In the genomic region with DNA sequence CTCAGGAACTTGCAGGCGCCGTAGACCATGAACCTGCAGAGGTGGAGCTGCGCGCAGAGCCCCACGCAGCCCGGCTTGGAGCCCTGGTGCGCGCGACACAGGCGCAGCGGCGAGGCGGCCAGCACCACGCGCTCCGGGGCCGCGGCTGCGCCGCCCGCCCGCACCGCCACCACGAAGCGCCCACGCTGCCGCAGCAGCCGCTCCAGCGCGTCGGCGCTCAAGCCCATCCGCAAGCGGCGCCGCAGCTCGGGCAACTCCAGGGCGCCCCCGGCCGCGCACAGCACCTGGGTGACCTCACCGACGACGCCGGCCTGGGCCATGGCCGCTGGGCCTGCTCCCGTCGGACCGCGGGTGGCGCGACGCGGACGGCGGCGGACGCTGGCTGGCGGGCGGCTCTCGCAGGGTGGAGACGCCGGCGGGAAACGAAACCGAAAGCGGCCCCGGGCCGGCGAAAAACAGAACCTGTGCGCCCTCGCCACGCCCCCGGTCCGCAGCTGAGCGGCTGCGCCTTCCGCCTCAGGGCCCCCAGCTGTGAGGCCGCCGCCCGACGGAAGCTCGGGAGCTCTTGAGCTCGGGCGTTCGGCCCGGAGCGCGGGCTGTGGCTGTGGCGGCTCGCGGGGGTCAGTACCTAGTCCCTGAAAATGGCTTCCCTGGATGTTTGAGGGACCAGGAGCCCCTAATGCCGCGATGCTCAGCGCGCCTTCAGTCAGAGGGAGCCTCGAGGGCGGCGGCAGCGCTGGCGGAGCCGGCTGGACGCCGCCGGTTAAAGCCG, we compare ENCODE assay signal across 8 cellular contexts. TPM values are rescaled to one million over a fixed set of nuclear protein-coding genes. Genes with fewer than 3 reads are reported as not detected.
DNase-seq lines count a peak whose midpoint lies in the region; ATAC-seq and TF ChIP-seq lines count a peak whose summit lies in the region.

A gene with protein sequence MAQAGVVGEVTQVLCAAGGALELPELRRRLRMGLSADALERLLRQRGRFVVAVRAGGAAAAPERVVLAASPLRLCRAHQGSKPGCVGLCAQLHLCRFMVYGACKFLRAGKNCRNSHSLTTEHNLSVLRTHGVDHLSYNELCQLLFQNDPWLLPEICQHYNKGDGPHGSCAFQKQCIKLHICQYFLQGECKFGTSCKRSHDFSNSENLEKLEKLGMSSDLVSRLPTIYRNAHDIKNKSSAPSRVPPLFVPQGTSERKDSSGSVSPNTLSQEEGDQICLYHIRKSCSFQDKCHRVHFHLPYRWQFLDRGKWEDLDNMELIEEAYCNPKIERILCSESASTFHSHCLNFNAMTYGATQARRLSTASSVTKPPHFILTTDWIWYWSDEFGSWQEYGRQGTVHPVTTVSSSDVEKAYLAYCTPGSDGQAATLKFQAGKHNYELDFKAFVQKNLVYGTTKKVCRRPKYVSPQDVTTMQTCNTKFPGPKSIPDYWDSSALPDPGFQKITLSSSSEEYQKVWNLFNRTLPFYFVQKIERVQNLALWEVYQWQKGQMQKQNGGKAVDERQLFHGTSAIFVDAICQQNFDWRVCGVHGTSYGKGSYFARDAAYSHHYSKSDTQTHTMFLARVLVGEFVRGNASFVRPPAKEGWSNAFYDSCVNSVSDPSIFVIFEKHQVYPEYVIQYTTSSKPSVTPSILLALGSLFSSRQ (minus strand): TSS at position 424 of the 772 bp plus-strand sequence. CDS start 104 bp downstream, at position 320.

- peak within 1 kb of the TSS; percentile 70 for H3K4me3 ChIP-seq in GM23338
- H3K4me3 ChIP-seq in trophoblast cell (ENCODE audit: low read depth, low read length) = peak within 1 kb of the TSS; percentile 70
- peak within 1 kb of the TSS; percentile 61 to 86 (median 64) for H3K4me3 ChIP-seq in transverse colon

- H3K4me1 ChIP-seq in GM23338 (ENCODE audit: insufficient read depth) = peaks cover 8% of the 10 kb centered on the region; the same call in 1 of the 2 replicates
- peaks cover 2 to 3% of the 10 kb centered on the region in 2 experiments for H3K4me1 ChIP-seq in trophoblast cell (ENCODE audit: control insufficient read depth in 1 of 2, insufficient read depth in 2 of 2, low read length in 2 of 2)
- peaks cover 26 to 45% (median 38%) of the 10 kb centered on the region in 4 donors for H3K4me1 ChIP-seq in transverse colon

- peak within 1 kb of the TSS; percentile 48 for H4K91ac ChIP-seq in trophoblast cell (ENCODE audit: low read depth, low read length)

- ATAC-seq in GM23338 (peak; percentile 81), Right ventricle myocardium superior (ENCODE audit: poor library complexity) (peak; percentile 91)

- in situ Hi-C loops in transverse colon (cut with MboI; ENCODE audit: low pct_ligation_motif_present in 1 of 4, low pct_unique_long_range_greater_than_20kb in 1 of 4, low sequenced_read_pairs in 3 of 4) = loop anchor here in 1 of 4 donors (25.0 kb wide), 1 partner anchor 275 kb away; no protein-coding TSS in a partner anchor

- no peaks in the 10 kb centered on the region; the same call in 1 of the 2 replicates for H3K36me3 ChIP-seq in GM23338 (ENCODE audit: insufficient read depth)
- H3K36me3 ChIP-seq in trophoblast cell (ENCODE audit: control insufficient read depth in 1 of 2, insufficient read depth in 2 of 2, low read length in 2 of 2) = no peaks in the 10 kb centered on the region
- no peaks in the 10 kb centered on the region for H3K36me3 ChIP-seq in transverse colon

- H3K79me2 ChIP-seq in GM23338 (replicated peaks; ENCODE audit: insufficient read depth) (no peaks in the 10 kb centered on the region), trophoblast cell (ENCODE audit: control insufficient read depth, insufficient read depth, low read length, poor library complexity) (peaks cover 2% of the 10 kb centered on the region)

- H3K36me3 Mint-ChIP-seq in GM23338 (ENCODE audit: low read depth) = peaks cover 9% of the 10 kb centered on the region; the same call in 2 of the 3 replicates
- H3K36me3 Mint-ChIP-seq in activated naive CD8-positive, alpha-beta T cell = peaks cover 18% of the 10 kb centered on the region

- no peaks in the 10 kb centered on the region for H4K20me1 ChIP-seq in GM23338 (replicated peaks; ENCODE audit: insufficient read depth)

- peak within 1 kb of the TSS; percentile 94 for H3K4me2 ChIP-seq in GM23338
- H3K4me2 ChIP-seq in trophoblast cell (ENCODE audit: low read length) = peak within 1 kb of the TSS; percentile 94

- H2BK5ac ChIP-seq in trophoblast cell (ENCODE audit: low read depth, low read length, poor library complexity) = no peak within 1 kb of the TSS

- no peak within 1 kb of the TSS for H2BK12ac ChIP-seq in trophoblast cell (ENCODE audit: low read length)

- DNase-seq in EL (peak; percentile 85), GM23338 (ENCODE audit: low spot score) (peak; percentile 83), SKM-1 treated with dmso at 0.1 percent for 144 hours (lab: John Stamatoyannopoulos, UW; ENCODE audit: unreplicated experiment) (peak; percentile 81), Right ventricle myocardium superior (peak; percentile 96), trophoblast cell (peak; percentile 86 to 93), transverse colon (peak; percentile 94)

- peaks cover 3% of the 10 kb centered on the region for H3K9me3 ChIP-seq in trophoblast cell (ENCODE audit: insufficient read depth, low read depth, low read length)
- H3K9me3 ChIP-seq in transverse colon = peaks cover 9 to 19% of the 10 kb centered on the region in 2 donors

- intact Hi-C loops in Right ventricle myocardium superior (cut with DNase I) (loop anchor here (5.0 kb wide), 1 partner anchor 115 kb away; a partner anchor contains a TSS), transverse colon (cut with DNase I; ENCODE audit: low total_unique reads) (loop anchor here (5.0 kb wide), 1 partner anchor 265 kb away; no protein-coding TSS in a partner anchor)

- H3K27me3 ChIP-seq in GM23338 (ENCODE audit: insufficient read depth) (peaks cover 39% of the 10 kb centered on the region), trophoblast cell (ENCODE audit: insufficient read depth, low read length) (peaks cover 16% of the 10 kb centered on the region), transverse colon (no peaks in the 10 kb centered on the region)

- H3K4me1 Mint-ChIP-seq in GM23338 = peaks cover 5% of the 10 kb centered on the region; the same call in 2 of the 3 replicates
- peaks cover 39% of the 10 kb centered on the region for H3K4me1 Mint-ChIP-seq in activated naive CD8-positive, alpha-beta T cell (ENCODE audit: low read depth)

- no peaks in the 10 kb centered on the region for H3F3A ChIP-seq in GM23338 (replicated peaks; ENCODE audit: low read depth)

- TF ChIP-seq CTCF in GM23338 (conservative IDR thresholded peaks at IDR 0.05; ENCODE audit: low read depth in 2 of 2) (no peak; a peak in 1 of 4 replicates), LNCAP (IDR thresholded peaks at IDR 0.05) (peak; percentile 16; the same call in 1 of the 2 replicates), transverse colon (IDR thresholded peaks at IDR 0.05) (no peak)

- H4K12ac ChIP-seq in trophoblast cell (ENCODE audit: low read depth, low read length) = peak within 1 kb of the TSS; percentile 55

- no peak within 1 kb of the TSS for H3K27ac Mint-ChIP-seq in GM23338
- H3K27ac Mint-ChIP-seq in activated naive CD8-positive, alpha-beta T cell = peak within 1 kb of the TSS; percentile 91

- H3K27ac ChIP-seq in GM23338 (ENCODE audit: low read depth) (no peak within 1 kb of the TSS), trophoblast cell (ENCODE audit: low read depth, low read length) (no peak within 1 kb of the TSS), transverse colon (peak within 1 kb of the TSS; percentile 90 to 94 (median 90))

- H2AK5ac ChIP-seq in trophoblast cell (ENCODE audit: low read length) = no peak within 1 kb of the TSS

- H3K27me3 Mint-ChIP-seq in GM23338 (ENCODE audit: insufficient read depth, low read depth, poor library complexity) = peaks cover 29% of the 10 kb centered on the region
- no peaks in the 10 kb centered on the region for H3K27me3 Mint-ChIP-seq in activated naive CD8-positive, alpha-beta T cell

- TF ChIP-seq EP300 in transverse colon (IDR thresholded peaks at IDR 0.05; ENCODE audit: low read depth) = no peak

- H3K18ac ChIP-seq in trophoblast cell (ENCODE audit: low read length) = peak within 1 kb of the TSS; percentile 3

- peak within 1 kb of the TSS; percentile 79 for H3K4me3 Mint-ChIP-seq in GM23338
- H3K4me3 Mint-ChIP-seq in activated naive CD8-positive, alpha-beta T cell = peak within 1 kb of the TSS; percentile 89

- no peak within 1 kb of the TSS for H3K9ac ChIP-seq in trophoblast cell (ENCODE audit: low read length)

- no CpG with 5 or more reads among the region's 106 CpGs for WGBS in trophoblast cell (ENCODE audit: extremely low coverage, insufficient coverage, insufficient read length)
- 1% methylated on average over 49 of the region's 106 CpGs; no CpG with 5 or more reads in 1 of the 2 donors for WGBS in transverse colon (ENCODE audit: low coverage in 1 of 2), 2 donors

- H2AFZ ChIP-seq in GM23338 = peak within 1 kb of the TSS; percentile 96
- H2AFZ ChIP-seq in trophoblast cell (ENCODE audit: insufficient read depth, low read length, poor library complexity) = peak within 1 kb of the TSS; percentile 69

- H3K23ac ChIP-seq in trophoblast cell (ENCODE audit: low read length) = no peak within 1 kb of the TSS

- peak within 1 kb of the TSS; percentile 34 for H2BK120ac ChIP-seq in trophoblast cell (ENCODE audit: insufficient read depth, low read length, poor library complexity)

- H3K9me2 ChIP-seq in GM23338 (ENCODE audit: insufficient read depth) = no peaks in the 10 kb centered on the region

- no peaks in the 10 kb centered on the region for H3K79me1 ChIP-seq in trophoblast cell (ENCODE audit: low read length)

- H3K4ac ChIP-seq in trophoblast cell (ENCODE audit: low read depth, low read length) = no peak within 1 kb of the TSS

- peak; percentile 82 for TF ChIP-seq POLR2A in transverse colon (IDR thresholded peaks at IDR 0.05)

- peak within 1 kb of the TSS; percentile 20 for H3K14ac ChIP-seq in trophoblast cell (ENCODE audit: low read length)

- H4K8ac ChIP-seq in trophoblast cell (ENCODE audit: low read depth, low read length) = peak within 1 kb of the TSS; percentile 72

- H3K9me3 Mint-ChIP-seq in GM23338 = peaks cover 15% of the 10 kb centered on the region
- peaks cover 19% of the 10 kb centered on the region for H3K9me3 Mint-ChIP-seq in activated naive CD8-positive, alpha-beta T cell (ENCODE audit: low read depth)

TF ChIP-seq in GM23338, 12 proteins besides CTCF, POLR2A, EP300 and RAD21 (continues in another document):
- no peak for TF ChIP-seq EZH2 (IDR thresholded peaks at IDR 0.05; ENCODE audit: low read depth, unreplicated experiment)

RNA-seq across cellular contexts. Expression of the gene that starts here (rescaled TPM):
- 7.8 and 10.3 TPM in 2 replicates for total RNA-seq in GM23338 (2014; rRNA removed; shearing (Covaris generic))
- 2.7 and 3.7 TPM in 2 replicates for polyA plus RNA-seq in GM23338 (2016; fragmentation: Nextera tagmentation; extraction: Ambion mirVana)
- total RNA-seq in Right ventricle myocardium superior (10.5 TPM), transverse colon (100 to 1,000 TPM in 1 of 4 donors, 10 to 100 TPM in 3; 20.9 to 105 (median 83.9) TPM)
- polyA plus RNA-seq in trophoblast cell (2013) = 1.2 and 1.3 TPM in 2 replicates

Comparison
In these comparisons a context has a peak if more than half of its experiments do, and no peak if none do; other contexts are left out.
1. H3K27ac ChIP-seq: peak in transverse colon (4 of 4); none in GM23338 (single experiment) and trophoblast cell (single experiment).
2. Peak in every context shown above with its lines, with median percentiles within 50 percentile points of each other: DNase-seq and H3K4me3 ChIP-seq.